8 cellular contexts compared by ENCODE assay signal in genomic region chr11:61516675-61517516, GRCh38. TPM values are rescaled to one million over a fixed set of nuclear protein-coding genes. Genes with fewer than 3 reads are reported as not detected.
DNase-seq lines count a peak whose midpoint lies in the region; ATAC-seq and TF ChIP-seq lines count a peak whose summit lies in the region.

No MANE protein-coding gene starts in this region.

- intact Hi-C loops in sigmoid colon (cut with DNase I): loop anchor here (1.0 kb wide), 3 partner anchors 39 to 71 kb away; partner anchors contain the start of gene SYT7

- TF ChIP-seq EP300 in gastroesophageal sphincter (IDR thresholded peaks at IDR 0.05) (no peak), sigmoid colon (IDR thresholded peaks at IDR 0.05) (no peak)

- no peak overlapping the region for H3K27ac ChIP-seq in gastroesophageal sphincter
- H3K27ac ChIP-seq in sigmoid colon: peak overlapping the region in 2 of 4 donors; percentile 21 to 40

- H3K9ac ChIP-seq in NT2/D1 (ENCODE audit: insufficient read length, low read depth): peak overlapping the region; percentile 1

- ATAC-seq in gastroesophageal sphincter: peak; percentile 31
- ATAC-seq in HG02798 (IDR thresholded peaks at IDR 0.05; ENCODE audit: poor library complexity, unreplicated experiment): no peak
- no peak for ATAC-seq in HG03469 (IDR thresholded peaks at IDR 0.05; ENCODE audit: unreplicated experiment)

- peaks cover 39% of the 10 kb centered on the region for H3K4me1 ChIP-seq in NT2/D1 (ENCODE audit: insufficient read depth, insufficient read length)
- peaks cover 0 to 14% (median 8%) of the 10 kb centered on the region in 3 donors for H3K4me1 ChIP-seq in gastroesophageal sphincter
- H3K4me1 ChIP-seq in sigmoid colon: peaks cover 0 to 13% (median 10%) of the 10 kb centered on the region in 4 donors

- H3K4me3 ChIP-seq in GM12865 (ENCODE audit: low read depth, low read length) (no peak overlapping the region), NT2/D1 (ENCODE audit: insufficient read length, low read depth) (no peak overlapping the region), gastroesophageal sphincter (peak overlapping the region in 1 of 2 donors; percentile 10), sigmoid colon (peak overlapping the region in 2 of 4 donors; percentile 20 to 28)

- H3K27me3 ChIP-seq in NT2/D1 (ENCODE audit: insufficient read depth, insufficient read length) (no peaks in the 10 kb centered on the region), gastroesophageal sphincter (peaks cover 59% of the 10 kb centered on the region), sigmoid colon (peaks cover 0 to 5% (median 0%) of the 10 kb centered on the region in 3 donors)

- H3K9me3 ChIP-seq in NT2/D1 (ENCODE audit: insufficient read depth, low read length) (no peaks in the 10 kb centered on the region), gastroesophageal sphincter (no peaks in the 10 kb centered on the region), sigmoid colon (no peaks in the 10 kb centered on the region)

- 17 to 19% methylated on average over 6 to 9 of the region's 23 CpGs for WGBS in gastroesophageal sphincter (ENCODE audit: low coverage in 1 of 2), 2 donors
- 24 to 27% methylated on average over 23 of the region's 23 CpGs for WGBS in sigmoid colon, 2 donors

- H3K36me3 ChIP-seq in NT2/D1 (ENCODE audit: insufficient read depth, insufficient read length, low read length) (no peaks in the 10 kb centered on the region), gastroesophageal sphincter (no peaks in the 10 kb centered on the region), sigmoid colon (no peaks in the 10 kb centered on the region)

- TF ChIP-seq CTCF in GM12865 (IDR thresholded peaks at IDR 0.05; ENCODE audit: insufficient read depth, low read depth, low read length, missing control alignments) (peak; percentile 95), gastroesophageal sphincter (IDR thresholded peaks at IDR 0.05) (peak in 3 of 4 experiments; percentile 94 to 100 (median 95)), sigmoid colon (IDR thresholded peaks at IDR 0.05) (peak; percentile 97 to 100 (median 98))

- TF ChIP-seq POLR2A in gastroesophageal sphincter (IDR thresholded peaks at IDR 0.05) (no peak), sigmoid colon (IDR thresholded peaks at IDR 0.05) (no peak)

- DNase-seq in GM12865 (ENCODE audit: low read depth) (peak; percentile 37), NT2/D1 (ENCODE audit: low read depth, low spot score) (no peak), sigmoid colon (no peak), SHP77 treated with DMSO at 0.1 percent for 48 hours (lab: John Stamatoyannopoulos, UW) (no peak)
- DNase-seq in activated T-helper 9 cell treated with anti-CD3 and anti-CD28 coated beads, Interleukin-2, amount 50 U/mL, for 16 hours (ENCODE audit: low read depth): peak; percentile 33

RNA-seq across cellular contexts. Expression of gene LRRC10B, which starts 8.3 kb away (rescaled TPM):
- total RNA-seq in gastroesophageal sphincter: 1 to 10 TPM in 2 of 4 donors, under 1 TPM in 2; 0.45 to 1.4 (median 1.1) TPM
- total RNA-seq in sigmoid colon: 1 to 10 TPM in 2 of 4 donors, under 1 TPM in 2; 0.71 to 4.4 (median 1.3) TPM
- 1 to 10 TPM in 1 of 3 donors, not detected in 2; 1.1 TPM for polyA plus RNA-seq in sigmoid colon

Comparison
In these comparisons a context has a peak if more than half of its experiments do, and no peak if none do; other contexts are left out.
1. DNase-seq: peak in GM12865 (single experiment) and activated T-helper 9 cell treated with anti-CD3 and anti-CD28 coated beads, Interleukin-2, amount 50 U/mL, for 16 hours (single experiment); none in NT2/D1 (single experiment), sigmoid colon (single experiment) and SHP77 treated with DMSO at 0.1 percent for 48 hours (single experiment).
2. Peak in every context shown above with its lines, with median percentiles within 50 percentile points of each other: CTCF ChIP-seq.